19 cellular contexts compared by ENCODE assay signal in genomic region chr13:42164557-42165125, GRCh38.
"Had no signal": no experiment of that assay in that cellular context is flagged by ENCODE, and none has a peak within 500 bp of the region (broad histone marks: within the 10 kb centered on the region; RNA-seq: fewer than 3 reads in every experiment).

No MANE protein-coding gene starts in this region.

- H3K4me1 ChIP-seq: colonic mucosa, esophagus squamous epithelium, right atrium auricular region, sigmoid colon, tibial artery, upper lobe of left lung, vagina had no signal

- H3K4me1 Mint-ChIP-seq: naive B cell had no signal

- H3K27ac ChIP-seq: colonic mucosa, esophagus squamous epithelium, hepatocyte, neutrophil, right atrium auricular region, sigmoid colon, skin epidermis, tibial artery, upper lobe of left lung, vagina had no signal

- H3K4me3 ChIP-seq: colonic mucosa, esophagus squamous epithelium, hepatocyte, right atrium auricular region, sigmoid colon, skin epidermis, tibial artery, upper lobe of left lung, vagina had no signal

- DNase-seq: colonic mucosa; dermis blood vessel endothelial cell; esophagus squamous epithelium; foreskin fibroblast; kidney; left cardiac atrium; mesendoderm; naive B cell; sigmoid colon; stimulated activated CD4-positive, alpha-beta T cell treated with anti-CD3 and anti-CD28 coated beads, Interleukin-2, amount 100 ng/mL, for 24 hours; stimulated activated CD4-positive, alpha-beta T cell treated with anti-CD3 and anti-CD28 coated beads, Interleukin-4, amount 100 ng/mL, for 4 hours; stimulated activated naive CD4-positive, alpha-beta T cell treated with Interleukin-2 at 50 U/mL for 16 hours; tibial artery; upper lobe of left lung had no signal

- H3K36me3 Mint-ChIP-seq: naive B cell had no signal

- ATAC-seq: left cardiac atrium had no signal

- H3K27me3 Mint-ChIP-seq: naive B cell had no signal

- H3K9me3 ChIP-seq: colonic mucosa, esophagus squamous epithelium, neutrophil, right atrium auricular region, sigmoid colon, tibial artery, upper lobe of left lung, vagina had no signal

- H3K36me3 ChIP-seq: colonic mucosa, neutrophil had no signal

- H3K4me3 Mint-ChIP-seq: naive B cell had no signal
